ENCODE assay signal across 1 cellular context in the genomic region with DNA sequence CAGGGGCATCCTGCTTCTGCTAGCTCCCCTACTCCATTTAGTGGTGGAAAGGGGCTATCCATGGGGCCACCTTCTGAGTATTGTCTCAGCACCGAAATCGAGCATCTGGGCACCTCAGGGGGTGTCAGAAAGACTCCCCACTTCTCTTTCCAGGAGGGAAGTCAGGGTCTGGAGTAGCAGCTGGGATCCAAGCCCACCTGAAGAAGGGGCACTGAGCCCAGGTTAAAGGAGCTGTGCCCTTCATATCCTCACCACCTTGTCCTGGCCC.
TF ChIP-seq lines count a peak whose summit lies in the region.

No MANE protein-coding gene starts in this region.

TF ChIP-seq in HepG2, 621 proteins besides CTCF, POLR2A, EP300 and RAD21:
- TF ChIP-seq ZNF501 (CRISPR knock-in tag; IDR thresholded peaks at IDR 0.05): no peak
- no peak for TF ChIP-seq POLR2AphosphoS5 (IDR thresholded peaks at IDR 0.05; ENCODE audit: low read depth, low read length)
- TF ChIP-seq RXRB (CRISPR knock-in tag; IDR thresholded peaks at IDR 0.05; ENCODE audit: borderline replicate concordance): no peak
- TF ChIP-seq ZNF230 (CRISPR knock-in tag; IDR thresholded peaks at IDR 0.05): no peak
